In genomic region chr19:55069859-55070225, GRCh38 we compare ENCODE assay signal across 13 cellular contexts. TPM values are rescaled to one million over a fixed set of nuclear protein-coding genes. Genes with fewer than 3 reads are reported as not detected.
A peak's percentile ranks its signal among the peaks of the same experiment; 100 is the strongest.
DNase-seq lines count a peak whose midpoint lies in the region; ATAC-seq, FAIRE-seq and TF ChIP-seq lines count a peak whose summit lies in the region.
"Had no signal": no experiment of that assay in that cellular context is flagged by ENCODE, and none has a peak within 500 bp of the region (broad histone marks: within the 10 kb centered on the region; RNA-seq: fewer than 3 reads in every experiment).

No MANE protein-coding gene starts in this region.

- TF ChIP-seq CTCF in GM23338 (conservative IDR thresholded peaks at IDR 0.05; ENCODE audit: low read depth in 2 of 2) (no peak), PC-9 (conservative IDR thresholded peaks at IDR 0.05) (no peak), epithelial cell of esophagus (IDR thresholded peaks at IDR 0.05; ENCODE audit: insufficient read depth, low read depth, low read length, missing control alignments) (no peak), pancreas (IDR thresholded peaks at IDR 0.05) (no peak)

- H3F3A ChIP-seq in GM23338 (replicated peaks; ENCODE audit: low read depth) = peaks cover 5% of the 10 kb centered on the region; the same call in 1 of the 2 replicates
- peaks cover 40% of the 10 kb centered on the region for H3F3A ChIP-seq in PC-9 (ENCODE audit: insufficient read depth, low read depth)

- no peak overlapping the region for H3K27ac Mint-ChIP-seq in GM23338
- H3K27ac Mint-ChIP-seq: activated CD8-positive, alpha-beta T cell treated with anti-CD3 and anti-CD28 coated beads for 36 hours had no signal

- H3K9me3 Mint-ChIP-seq in GM23338 = peaks cover 3% of the 10 kb centered on the region; the same call in 1 of the 3 replicates
- H3K9me3 Mint-ChIP-seq: activated CD8-positive, alpha-beta T cell treated with anti-CD3 and anti-CD28 coated beads for 36 hours had no signal

- H3K79me2 ChIP-seq in GM23338 (replicated peaks; ENCODE audit: insufficient read depth) = no peaks in the 10 kb centered on the region
- no peaks in the 10 kb centered on the region for H3K79me2 ChIP-seq in PC-9 (ENCODE audit: low read depth)

- ATAC-seq in GM23338 = no peak
- no peak for ATAC-seq in pancreas

- POLR2A ChIA-PET in PC-9 (lab: Charles Lee; ENCODE audit: unreplicated experiment) = interaction anchor here (0.7 to 1.0 kb wide), 2 partner anchors 16 to 338 kb away, joined by 3 to 4 read pairs; partner anchors contain the start of gene UBE2S

- H3K4me2 ChIP-seq in GM23338 (peak overlapping the region; percentile 78), PC-9 (peak overlapping the region; percentile 94)

- H3K9me2 ChIP-seq in GM23338 (ENCODE audit: insufficient read depth) (no peaks in the 10 kb centered on the region), PC-9 (ENCODE audit: insufficient read depth) (no peaks in the 10 kb centered on the region)

- WGBS in pancreas, 2 donors = 80 to 83% methylated on average over 3 of the region's 3 CpGs

- peak overlapping the region; percentile 70 for H3K4me3 ChIP-seq in GM23338
- H3K4me3 ChIP-seq in PC-9 = peak overlapping the region; percentile 63; the same call in 1 of the 2 replicates
- peak overlapping the region; percentile 52 for H3K4me3 ChIP-seq in epithelial cell of esophagus (ENCODE audit: low read length)
- peak overlapping the region in 2 of 4 donors; percentile 32 to 44 for H3K4me3 ChIP-seq in pancreas
- H3K4me3 ChIP-seq: adrenal gland had no signal

- CTCF ChIA-PET in PC-9 (lab: Charles Lee) = interaction anchor here (0.5 to 0.6 kb wide), 2 partner anchors 19 to 583 kb away, joined by 3 to 11 read pairs; no protein-coding TSS in a partner anchor

- H3K36me3 Mint-ChIP-seq in GM23338 (ENCODE audit: low read depth) = no peaks in the 10 kb centered on the region; the same call in 2 of the 3 replicates

- intact Hi-C loops in PC-9 (cut with micrococcal nuclease; ENCODE audit: unreplicated experiment) (loop anchor here (2.0 to 10.0 kb wide), 4 partner anchors 47 to 605 kb away; partner anchors contain the start of genes LENG9, PPP1R12C and ZNF628), pancreas (cut with DNase I) (no loop called here), head of caudate nucleus (cut with DNase I) (no loop called here)

- no peak overlapping the region; the same call in 1 of the 2 replicates for H2AFZ ChIP-seq in GM23338
- H2AFZ ChIP-seq in PC-9 = no peak overlapping the region

- peak overlapping the region; percentile 81 for H3K4me3 Mint-ChIP-seq in GM23338
- H3K4me3 Mint-ChIP-seq: activated CD8-positive, alpha-beta T cell treated with anti-CD3 and anti-CD28 coated beads for 36 hours had no signal

- no peak for FAIRE-seq in pancreas (lab: Jason Lieb, UNC)
- FAIRE-seq: small intestine had no signal

- peaks cover 62% of the 10 kb centered on the region for H3K27me3 Mint-ChIP-seq in GM23338 (ENCODE audit: insufficient read depth, low read depth, poor library complexity)

- BruUV-seq in PC-9 (replicated peaks; lab: Mats Ljungman, UMichigan) = no TSS peak

- H3K27me3 ChIP-seq in GM23338 (ENCODE audit: insufficient read depth) (peaks cover 91% of the 10 kb centered on the region), PC-9 (ENCODE audit: insufficient read depth, low read depth) (no peaks in the 10 kb centered on the region), pancreas (no peaks in the 10 kb centered on the region)

- peaks cover 32% of the 10 kb centered on the region for H3K4me1 Mint-ChIP-seq in GM23338

- H3K9me3 ChIP-seq in PC-9 (ENCODE audit: insufficient read depth, low read depth) (no peaks in the 10 kb centered on the region), pancreas (no peaks in the 10 kb centered on the region)
- H3K9me3 ChIP-seq: adrenal gland had no signal

- no peak for DNase-seq in GM23338 (ENCODE audit: low spot score)
- no peak for DNase-seq in PC-9
- DNase-seq in epithelial cell of esophagus (ENCODE audit: low read depth) = no peak
- no peak for DNase-seq in pancreas
- no peak for DNase-seq in HuH-7 (ENCODE audit: low spot score)
- no peak for DNase-seq in NCI-H1930 (lab: John Stamatoyannopoulos, UW)
- DNase-seq in head of caudate nucleus = no peak
- DNase-seq in NCI-H524 treated with DMSO at 0.1 percent for 48 hours (lab: John Stamatoyannopoulos, UW) = no peak
- DNase-seq: activated CD8-positive, alpha-beta T cell treated with anti-CD3 and anti-CD28 coated beads for 36 hours; adrenal gland; naive B cell; NCI-H187 treated with DMSO at 0.1 percent for 48 hours had no signal

- no peaks in the 10 kb centered on the region for H3K36me3 ChIP-seq in GM23338 (ENCODE audit: insufficient read depth)
- no peaks in the 10 kb centered on the region for H3K36me3 ChIP-seq in PC-9 (ENCODE audit: low read depth)
- H3K36me3 ChIP-seq in pancreas = no peaks in the 10 kb centered on the region
- H3K36me3 ChIP-seq: adrenal gland had no signal

- H3K27ac ChIP-seq in GM23338 (ENCODE audit: low read depth) (no peak overlapping the region), PC-9 (peak overlapping the region; percentile 98), pancreas (peak overlapping the region in 3 of 4 donors; percentile 17 to 69 (median 59))
- H3K27ac ChIP-seq: adrenal gland had no signal

- H3K4me1 ChIP-seq in GM23338 (ENCODE audit: insufficient read depth) = no peaks in the 10 kb centered on the region; the same call in 1 of the 2 replicates
- H3K4me1 ChIP-seq in PC-9 (replicated peaks; ENCODE audit: insufficient read depth) = peaks cover 32% of the 10 kb centered on the region
- no peaks in the 10 kb centered on the region for H3K4me1 ChIP-seq in pancreas
- H3K4me1 ChIP-seq: adrenal gland had no signal

- H4K20me1 ChIP-seq in GM23338 (replicated peaks; ENCODE audit: insufficient read depth) (no peaks in the 10 kb centered on the region), PC-9 (ENCODE audit: insufficient read depth) (no peaks in the 10 kb centered on the region)

TF ChIP-seq in GM23338, 12 proteins besides CTCF, POLR2A, EP300 and RAD21 (continues in another document):
- no peak for TF ChIP-seq STAT1 (IDR thresholded peaks at IDR 0.05; ENCODE audit: unreplicated experiment)
- TF ChIP-seq CREB1 (CRISPR knock-in tag; IDR thresholded peaks at IDR 0.05; ENCODE audit: low read depth) = no peak
- TF ChIP-seq NANOG (IDR thresholded peaks at IDR 0.05; ENCODE audit: borderline replicate concordance) = no peak
- no peak for TF ChIP-seq ZNF114 (CRISPR knock-in tag; IDR thresholded peaks at IDR 0.05)
- no peak for TF ChIP-seq JUNB (IDR thresholded peaks at IDR 0.05; ENCODE audit: unreplicated experiment)
- TF ChIP-seq ETS1 (IDR thresholded peaks at IDR 0.05) = no peak
- TF ChIP-seq REST (IDR thresholded peaks at IDR 0.05; ENCODE audit: unreplicated experiment) = no peak
- no peak for TF ChIP-seq EZH2 (IDR thresholded peaks at IDR 0.05; ENCODE audit: low read depth, unreplicated experiment)

RNA-seq across cellular contexts. Expression of gene EPS8L1, which starts 5.8 kb away (rescaled TPM):
- 40.6 and 47.5 TPM in 2 replicates for total RNA-seq in GM23338 (2014; rRNA removed; shearing (Covaris generic))
- polyA plus RNA-seq in GM23338 (2016; fragmentation: Nextera tagmentation; extraction: Ambion mirVana) = 51.2 and 61.3 TPM in 2 replicates
- 111 and 162 TPM in 2 replicates for total RNA-seq in PC-9 (2021)
- 10 to 100 TPM; 10.2 to 32.0 (median 16.0) TPM for total RNA-seq in pancreas
- polyA plus RNA-seq in pancreas = 100 to 1,000 TPM; 152 to 279 TPM

RNA-seq across cellular contexts. Expression of gene RDH13, which starts 6.9 kb away (rescaled TPM):
- 32.3 and 36.5 TPM in 2 replicates for total RNA-seq in GM23338 (2014; rRNA removed; shearing (Covaris generic))
- polyA plus RNA-seq in GM23338 (2016; fragmentation: Nextera tagmentation; extraction: Ambion mirVana) (23.0 and 28.0 TPM in 2 replicates), pancreas (10 to 100 TPM; 22.0 to 26.6 TPM)
- total RNA-seq in PC-9 (2021) (39.8 and 42.1 TPM in 2 replicates), pancreas (10 to 100 TPM; 10.9 to 27.1 (median 14.2) TPM)

RNA-seq across cellular contexts. Expression of gene GP6, which starts 31.8 kb away (rescaled TPM):
- 0.17 TPM in 1 of 2 replicates, not detected in the other for total RNA-seq in GM23338 (2014; rRNA removed; shearing (Covaris generic))
- polyA plus RNA-seq in GM23338 (2016; fragmentation: Nextera tagmentation; extraction: Ambion mirVana) (1.3 TPM in 2 replicates), pancreas (under 1 TPM in 1 of 2 donors, not detected in 1; 0.31 TPM)
- total RNA-seq in PC-9 (2021) (0.76 and 1.3 TPM in 2 replicates), pancreas (under 1 TPM in 5 of 6 donors, not detected in 1; 0.09 to 0.25 (median 0.24) TPM)

RNA-seq across cellular contexts. Expression of gene PPP1R12C, which starts 47.6 kb away (rescaled TPM):
- 57.4 and 83.9 TPM in 2 replicates for total RNA-seq in GM23338 (2014; rRNA removed; shearing (Covaris generic))
- 33.2 and 33.3 TPM in 2 replicates for polyA plus RNA-seq in GM23338 (2016; fragmentation: Nextera tagmentation; extraction: Ambion mirVana)
- total RNA-seq in PC-9 (2021) = 110 and 114 TPM in 2 replicates
- 10 to 100 TPM; 37.1 to 61.5 (median 50.9) TPM for total RNA-seq in pancreas
- 100 to 1,000 TPM; 174 to 266 TPM for polyA plus RNA-seq in pancreas
